Comparison of ENCODE assay signal across 1 cellular context in genomic region chr5:172669808-172670402, GRCh38.
TF ChIP-seq lines count a peak whose summit lies in the region.

No MANE protein-coding gene starts in this region.

TF ChIP-seq in H1, 55 proteins besides CTCF, POLR2A, EP300 and RAD21:
- TF ChIP-seq GABPA (IDR thresholded peaks at IDR 0.05; ENCODE audit: borderline replicate concordance, insufficient read depth, low read length) (0 out of 2 replicates have a peak, but pooled peaks have one; percentile 17), BRCA1 (IDR thresholded peaks at IDR 0.05; ENCODE audit: low read depth, low read length) (no peak), GTF2F1 (IDR thresholded peaks at IDR 0.05; ENCODE audit: borderline replicate concordance, low read depth, low read length) (no peak)
